In genomic region chr22:35276019-35276418, GRCh38 we compare ENCODE assay signal across 24 cellular contexts.
"Had no signal": no experiment of that assay in that cellular context is flagged by ENCODE, and none has a peak within 500 bp of the region (broad histone marks: within the 10 kb centered on the region; RNA-seq: fewer than 3 reads in every experiment).

No MANE protein-coding gene starts in this region.

- ATAC-seq: activated CD8-positive, alpha-beta T cell treated with anti-CD3 and anti-CD28 coated beads for 36 hours; activated T-cell treated with anti-CD3 and anti-CD28 coated beads, Interleukin-2, amount 50 U/mL, for 4 hours; activated T-helper 17 cell treated with anti-CD3 and anti-CD28 coated beads, Interleukin-2, amount 50 U/mL, for 72 hours; body of pancreas; esophagus mucosa had no signal

- H3K27me3 Mint-ChIP-seq: activated CD4-positive, alpha-beta T cell treated with anti-CD3 and anti-CD28 coated beads, Interleukin-2, amount 10 ng/mL, durations not matched to agents 7 days and 5 days; activated CD8-positive, alpha-beta T cell treated with anti-CD3 and anti-CD28 coated beads for 36 hours; activated naive CD4-positive, alpha-beta T cell treated with anti-CD3 and anti-CD28 coated beads, Interleukin-2, amount 10 ng/mL, durations not matched to agents 7 days and 5 days; activated T-helper 17 cell treated with anti-CD3 and anti-CD28 coated beads, Interleukin-2, amount 50 U/mL, for 72 hours had no signal

- DNase-seq: activated CD4-positive, alpha-beta T cell treated with anti-CD3 and anti-CD28 coated beads for 4 hours; activated CD4-positive, alpha-beta T cell treated with anti-CD3 and anti-CD28 coated beads, Interleukin-2, amount 10 ng/mL, durations not matched to agents 7 days and 5 days; activated CD4-positive, alpha-beta T cell treated with anti-CD3 and anti-CD28 coated beads, Interleukin-2, amount 50 U/mL, for 48 hours; activated CD4-positive, CD25-positive, alpha-beta regulatory T cell; activated CD4-positive, CD25-positive, alpha-beta regulatory T cell treated with anti-CD3 and anti-CD28 coated beads, Interleukin-2, amount 50 U/mL, for 72 hours; activated CD8-positive, alpha-beta memory T cell treated with anti-CD3 and anti-CD28 coated beads for 24 hours; activated CD8-positive, alpha-beta T cell treated with anti-CD3 and anti-CD28 coated beads for 36 hours; activated effector memory CD4-positive, alpha-beta T cell treated with anti-CD3 and anti-CD28 coated beads, Interleukin-2, amount 50 U/mL, for 16 hours; activated naive CD4-positive, alpha-beta T cell treated with anti-CD3 and anti-CD28 coated beads, Interleukin-2, amount 10 ng/mL, durations not matched to agents 7 days and 5 days; activated T-cell treated with anti-CD3 and anti-CD28 coated beads, Interleukin-2, amount 50 U/mL, for 4 hours; adrenal gland; amygdala; aorta; body of pancreas; central memory CD4-positive, alpha-beta T cell; cerebellar nuclear complex; colonic mucosa; effector CD8-positive, alpha-beta T cell; head of caudate nucleus had no signal

- H3K4me3 Mint-ChIP-seq: activated CD4-positive, alpha-beta T cell treated with anti-CD3 and anti-CD28 coated beads, Interleukin-2, amount 10 ng/mL, durations not matched to agents 7 days and 5 days; activated CD8-positive, alpha-beta T cell treated with anti-CD3 and anti-CD28 coated beads for 36 hours; activated naive CD4-positive, alpha-beta T cell treated with anti-CD3 and anti-CD28 coated beads, Interleukin-2, amount 10 ng/mL, durations not matched to agents 7 days and 5 days; activated T-cell treated with anti-CD3 and anti-CD28 coated beads, Interleukin-2, amount 50 U/mL, for 4 hours; activated T-helper 17 cell treated with anti-CD3 and anti-CD28 coated beads, Interleukin-2, amount 50 U/mL, for 72 hours had no signal

- FAIRE-seq: endometrium, frontal cortex had no signal

- H3K9me3 Mint-ChIP-seq: activated CD4-positive, alpha-beta T cell treated with anti-CD3 and anti-CD28 coated beads, Interleukin-2, amount 10 ng/mL, durations not matched to agents 7 days and 5 days; activated CD8-positive, alpha-beta T cell treated with anti-CD3 and anti-CD28 coated beads for 36 hours; activated naive CD4-positive, alpha-beta T cell treated with anti-CD3 and anti-CD28 coated beads, Interleukin-2, amount 10 ng/mL, durations not matched to agents 7 days and 5 days; activated naive CD4-positive, alpha-beta T cell treated with anti-CD3 and anti-CD28 coated beads, Interleukin-2, amount 50 U/mL, for 72 hours; activated T-cell treated with anti-CD3 and anti-CD28 coated beads, Interleukin-2, amount 50 U/mL, for 4 hours; activated T-helper 17 cell treated with anti-CD3 and anti-CD28 coated beads, Interleukin-2, amount 50 U/mL, for 72 hours had no signal

- H3K27ac Mint-ChIP-seq: activated CD4-positive, alpha-beta T cell treated with anti-CD3 and anti-CD28 coated beads, Interleukin-2, amount 10 ng/mL, durations not matched to agents 7 days and 5 days; activated CD8-positive, alpha-beta T cell treated with anti-CD3 and anti-CD28 coated beads for 36 hours; activated naive CD4-positive, alpha-beta T cell treated with anti-CD3 and anti-CD28 coated beads, Interleukin-2, amount 10 ng/mL, durations not matched to agents 7 days and 5 days; activated naive CD4-positive, alpha-beta T cell treated with anti-CD3 and anti-CD28 coated beads, Interleukin-2, amount 50 U/mL, for 72 hours; activated T-helper 17 cell treated with anti-CD3 and anti-CD28 coated beads, Interleukin-2, amount 50 U/mL, for 72 hours had no signal
